ENCODE assay signal across 21 cellular contexts in the genomic region with DNA sequence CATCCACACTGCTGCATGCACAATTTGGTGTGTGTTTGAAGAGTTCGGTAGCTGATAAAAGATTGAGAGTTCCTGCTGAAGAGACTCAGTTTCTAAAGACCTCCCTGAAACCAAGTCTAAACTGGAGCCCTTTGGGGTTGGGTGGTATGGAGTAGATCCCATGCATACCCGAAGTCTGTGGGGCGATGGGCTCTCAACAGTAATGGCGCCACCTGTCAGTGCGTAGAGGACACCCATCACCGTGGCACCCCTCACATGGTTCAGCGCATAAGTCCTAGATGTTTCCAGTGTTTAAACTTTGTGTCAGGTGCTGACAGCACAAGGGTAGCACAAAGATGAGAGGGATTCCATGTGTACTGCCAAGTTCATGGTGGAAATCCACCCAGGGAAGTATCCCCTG.
"Had no signal": no experiment of that assay in that cellular context is flagged by ENCODE, and none has a peak within 500 bp of the region (broad histone marks: within the 10 kb centered on the region; RNA-seq: fewer than 3 reads in every experiment).

No MANE protein-coding gene starts in this region.

- H3K27me3 ChIP-seq: ascending aorta, esophagus squamous epithelium, heart right ventricle, neutrophil, pancreas, right lobe of liver, tibial nerve had no signal

- H3K27ac ChIP-seq: ascending aorta, esophagus squamous epithelium, neutrophil, pancreas, right lobe of liver, tibial nerve had no signal

- ATAC-seq: activated CD8-positive, alpha-beta T cell treated with anti-CD3 and anti-CD28 coated beads for 36 hours; activated T-cell treated with anti-CD3 and anti-CD28 coated beads, Interleukin-2, amount 50 U/mL, for 4 hours; natural killer cell; pancreas had no signal

- H3K4me1 ChIP-seq: ascending aorta, right lobe of liver, tibial nerve had no signal

- DNase-seq: activated CD4-positive, alpha-beta T cell treated with anti-CD3 and anti-CD28 coated beads, Interleukin-2, amount 10 ng/mL, durations not matched to agents 24 days and 14 days; activated CD8-positive, alpha-beta T cell treated with anti-CD3 and anti-CD28 coated beads for 36 hours; activated effector memory CD4-positive, alpha-beta T cell treated with Interleukin-2 at 50 U/mL for 16 hours; activated naive CD4-positive, alpha-beta T cell treated with anti-CD3 and anti-CD28 coated beads, Interleukin-2, amount 50 U/mL, for 16 hours; activated T-cell treated with anti-CD3 and anti-CD28 coated beads, Interleukin-2, amount 50 U/mL, for 4 hours; cerebellar nuclear complex; cortex of kidney; esophagus squamous epithelium; heart right ventricle; immature natural killer cell; kidney glomerular epithelial cell; mesendoderm; natural killer cell; pancreas; right lobe of liver; small intestine; stimulated activated CD4-positive, alpha-beta T cell treated with anti-CD3 and anti-CD28 coated beads, Interleukin-15, amount 100 ng/mL, for 24 hours; stimulated activated CD4-positive, alpha-beta T cell treated with anti-CD3 and anti-CD28 coated beads, Interleukin-2, amount 100 ng/mL, for 48 hours had no signal

- H3K9me3 ChIP-seq: ascending aorta, esophagus squamous epithelium, heart right ventricle, neutrophil, pancreas, right lobe of liver, tibial nerve had no signal

- H3K4me3 ChIP-seq: ascending aorta, esophagus squamous epithelium, heart right ventricle, pancreas, right lobe of liver, tibial nerve had no signal
